ENCODE assay signal across 13 cellular contexts in genomic region chr6:36319436-36319762, GRCh38. TPM values are rescaled to one million over a fixed set of nuclear protein-coding genes. Genes with fewer than 3 reads are reported as not detected.
DNase-seq lines count a peak whose midpoint lies in the region; ATAC-seq, FAIRE-seq and TF ChIP-seq lines count a peak whose summit lies in the region.
"Had no signal": no experiment of that assay in that cellular context is flagged by ENCODE, and none has a peak within 500 bp of the region (broad histone marks: within the 10 kb centered on the region; RNA-seq: fewer than 3 reads in every experiment).

No MANE protein-coding gene starts in this region.

- TF ChIP-seq EP300 in K562 (IDR thresholded peaks at IDR 0.05; ENCODE audit: low read length) = no peak

- CTCF ChIA-PET in K562 (lab: Yijun Ruan, JAX; ENCODE audit: low intra/inter-chr PET ratio) = no interaction called here

- H3K27me3 ChIP-seq in K562 (ENCODE audit: control insufficient read depth in 2 of 2, insufficient read depth in 2 of 2, low read length in 2 of 2) = peaks cover 22 to 72% of the 10 kb centered on the region in 2 experiments; a peak in 4 of 5 replicates

- peak; percentile 17; the same call in 1 of the 3 replicates for ATAC-seq in K562
- ATAC-seq in GM21576 (IDR thresholded peaks at IDR 0.05; ENCODE audit: unreplicated experiment) = no peak
- no peak for ATAC-seq in GM18870 (IDR thresholded peaks at IDR 0.05; ENCODE audit: unreplicated experiment)

- H3K4me1 ChIP-seq in K562 (replicated peaks in 1 of 2; ENCODE audit: control insufficient read depth in 2 of 2, insufficient read depth in 2 of 2, low read length in 2 of 2) = peaks cover 0 to 5% of the 10 kb centered on the region in 2 experiments; a peak in 1 of 5 replicates

- no peak overlapping the region for H3K4me3 ChIP-seq in K562

- no peaks in the 10 kb centered on the region for H4K20me1 ChIP-seq in K562 (replicated peaks; ENCODE audit: control insufficient read depth, insufficient read depth, low read length)

- H3K9ac ChIP-seq in K562 (ENCODE audit: insufficient read depth in 1 of 2, low read depth in 2 of 2, low read length in 2 of 2) = no peak overlapping the region

- H3K9me1 ChIP-seq in K562 (ENCODE audit: control insufficient read depth, insufficient read depth, low read length) = no peaks in the 10 kb centered on the region

- no peak overlapping the region for H2AFZ ChIP-seq in K562 (ENCODE audit: low read depth, low read length)

- no peak for TF ChIP-seq POLR2A in K562 (conservative IDR thresholded peaks at IDR 0.05)

- POLR2A ChIA-PET in K562 (lab: Yijun Ruan, JAX) = interaction anchor here (0.6 to 1.5 kb wide), 8 partner anchors 10 to 334 kb away, joined by 3 to 6 read pairs (median 3); no protein-coding TSS in a partner anchor

- TF ChIP-seq CTCF in K562 (IDR thresholded peaks at IDR 0.05 in 2 of 3, conservative IDR thresholded peaks at IDR 0.05 in 1 of 3; ENCODE audit: insufficient read depth in 2 of 3, low read depth in 1 of 3, low read length in 3 of 3) = no peak

- in situ Hi-C loops in K562 (cut with MboI) = no loop called here

- FAIRE-seq in K562 (lab: Jason Lieb, UNC) = no peak
- FAIRE-seq: kidney had no signal

- no peak overlapping the region for H3K27ac ChIP-seq in K562 (ENCODE audit: extremely low read depth, low read depth, low read length)

- DNase-seq in COR-L47 (lab: John Stamatoyannopoulos, UW) (peak; percentile 91), NCI-H1417 treated with DMSO at 0.1 percent for 48 hours (lab: John Stamatoyannopoulos, UW) (peak; percentile 27), NCI-H524 (lab: John Stamatoyannopoulos, UW) (peak; percentile 90 to 94), K562 (ENCODE audit: extremely low read depth in 1 of 4, low spot score in 3 of 4) (no peak), occipital lobe (lab: John Stamatoyannopoulos, UW) (no peak)
- DNase-seq in activated effector memory CD4-positive, alpha-beta T cell treated with Interleukin-2 at 50 U/mL for 16 hours = no peak
- DNase-seq: ACHN, amniotic stem cell, KBM-7, kidney had no signal

- H3K4me2 ChIP-seq in K562 (ENCODE audit: insufficient read depth, low read length) = no peak overlapping the region

- TF ChIP-seq RAD21 in K562 (CRISPR knock-in tag; conservative IDR thresholded peaks at IDR 0.05 in 1 of 2, IDR thresholded peaks at IDR 0.05 in 1 of 2) = no peak

- BruUV-seq in K562 (replicated peaks; lab: Mats Ljungman, UMichigan) = no TSS peak

- H3K9me3 ChIP-seq in K562 (replicated peaks; ENCODE audit: control insufficient read depth, insufficient read depth, low read depth, low read length) = no peaks in the 10 kb centered on the region

- no peaks in the 10 kb centered on the region for H3K36me3 ChIP-seq in K562 (ENCODE audit: control insufficient read depth, insufficient read depth, low read length)

- no peaks in the 10 kb centered on the region for H3K79me2 ChIP-seq in K562 (ENCODE audit: control insufficient read depth, insufficient read depth, low read length)

- WGBS in K562 (ENCODE audit: insufficient coverage, low coverage, missing lambda C conversion rate) = 18% methylated on average over 9 of the region's 9 CpGs

- intact Hi-C loops in K562 (cut with micrococcal nuclease) = loop anchor here (2.0 kb wide), 1 partner anchor 17 kb away; no protein-coding TSS in a partner anchor

TF ChIP-seq in K562, 482 proteins besides CTCF, POLR2A, EP300 and RAD21 (continues in another document):
- TF ChIP-seq E2F4 (CRISPR knock-in tag; IDR thresholded peaks at IDR 0.05; ENCODE audit: low read depth) (no peak), PKNOX1 (IDR thresholded peaks at IDR 0.05) (peak; percentile 2; the same call in 1 of the 2 replicates), TEAD2 (tag; IDR thresholded peaks at IDR 0.05) (no peak), GATAD2B (IDR thresholded peaks at IDR 0.05; ENCODE audit: borderline replicate concordance) (no peak), PRMT5 (CRISPR knock-in tag; IDR thresholded peaks at IDR 0.05) (no peak), PTTG1 (tag; IDR thresholded peaks at IDR 0.05; ENCODE audit: low read depth) (no peak), UBTF (IDR thresholded peaks at IDR 0.05; ENCODE audit: borderline replicate concordance in 1 of 2, low read depth in 2 of 2, low read length in 2 of 2) (no peak)

RNA-seq across cellular contexts. Expression of gene BNIP5, which starts 17.3 kb away (rescaled TPM):
- not detected in 2 replicates for total RNA-seq in K562 (2011; cell fraction: chromatin; rRNA removed; ENCODE audit: low replicate concordance)
- not detected in 2 replicates for total RNA-seq in K562 (2011; cell fraction: nucleolus; rRNA removed)
- total RNA-seq in K562 (2011; cell fraction: nucleoplasm; rRNA removed) = not detected in 2 replicates
- total RNA-seq in K562 (2014; rRNA removed) = not detected in 2 replicates
- not detected in 2 replicates for total RNA-seq in K562 (2014; rRNA removed; fragmentation: Illumina TruSeq; extraction: Trizol)
- total RNA-seq in K562 (2015; rRNA removed; fragmentation: Illumina TruSeq; extraction: Trizol) = not detected in 2 replicates
- not detected in 2 replicates for total RNA-seq in K562 (2021)
- not detected in 2 replicates for polyA plus RNA-seq in K562 (2011; rRNA removed)
- not detected in 2 replicates for polyA plus RNA-seq in K562 (2011; cell fraction: cytosol; rRNA removed)
- not detected in 2 replicates for polyA plus RNA-seq in K562 (2011; cell fraction: nucleus; rRNA removed)
- polyA plus RNA-seq in K562 (2012) = not detected in 2 replicates
- not detected in 2 replicates for polyA plus RNA-seq in K562 (2014; fragmentation: Illumina TruSeq; extraction: Trizol)
- not detected for polyA plus RNA-seq in K562 (2014; fragmentation: Nextera tagmentation; extraction: Ambion mirVana)
- polyA plus RNA-seq in K562 (2014; rRNA removed) = not detected in 2 replicates
- polyA minus RNA-seq in K562 (2011; rRNA and poly(A)+ RNA removed) = not detected in 2 replicates
- polyA minus RNA-seq in K562 (2011; cell fraction: cytosol; rRNA and poly(A)+ RNA removed) = not detected in 2 replicates
- not detected in 2 replicates for polyA minus RNA-seq in K562 (2011; cell fraction: nucleus; rRNA and poly(A)+ RNA removed)
- not detected for total RNA-seq in occipital lobe
- total RNA-seq: osteocyte had no signal

RNA-seq across cellular contexts. Expression of gene PNPLA1, which starts 49.5 kb away (rescaled TPM):
- total RNA-seq in K562 (2011; cell fraction: chromatin; rRNA removed; ENCODE audit: low replicate concordance) = not detected in 2 replicates
- total RNA-seq in K562 (2011; cell fraction: nucleolus; rRNA removed) = 0.17 TPM in 1 of 2 replicates, not detected in the other
- 0.29 TPM in 1 of 2 replicates, not detected in the other for total RNA-seq in K562 (2011; cell fraction: nucleoplasm; rRNA removed)
- total RNA-seq in K562 (2014; rRNA removed) (0.27 TPM in 1 of 2 replicates, not detected in the other), K562 (2014; rRNA removed; fragmentation: Illumina TruSeq; extraction: Trizol) (0.04 TPM in 1 of 2 replicates, not detected in the other), K562 (2015; rRNA removed; fragmentation: Illumina TruSeq; extraction: Trizol) (0.14 TPM in 1 of 2 replicates, not detected in the other), K562 (2021) (0.11 and 0.13 TPM in 2 replicates), occipital lobe (not detected)
- polyA plus RNA-seq in K562 (2011; rRNA removed) (not detected in 2 replicates), K562 (2014; fragmentation: Illumina TruSeq; extraction: Trizol) (0.16 and 0.17 TPM in 2 replicates), K562 (2014; fragmentation: Nextera tagmentation; extraction: Ambion mirVana) (under 1 TPM in 1 of 2 experiments, not detected in 1; 0.08 TPM), K562 (2014; rRNA removed) (0.07 and 0.22 TPM in 2 replicates)
- polyA plus RNA-seq in K562 (2011; cell fraction: cytosol; rRNA removed) = 0.06 and 0.07 TPM in 2 replicates
- polyA plus RNA-seq in K562 (2011; cell fraction: nucleus; rRNA removed) = not detected in 2 replicates
- polyA plus RNA-seq in K562 (2012) = 0.22 and 2.4 TPM in 2 replicates
- polyA minus RNA-seq in K562 (2011; rRNA and poly(A)+ RNA removed) = not detected in 2 replicates
- not detected in 2 replicates for polyA minus RNA-seq in K562 (2011; cell fraction: cytosol; rRNA and poly(A)+ RNA removed)
- not detected in 2 replicates for polyA minus RNA-seq in K562 (2011; cell fraction: nucleus; rRNA and poly(A)+ RNA removed)
- total RNA-seq: osteocyte had no signal

Comparison
In these comparisons a context has a peak if more than half of its experiments do, and no peak if none do; other contexts are left out.
1. DNase-seq: peak in COR-L47 (single experiment), NCI-H1417 treated with DMSO at 0.1 percent for 48 hours (single experiment) and NCI-H524 (2 of 2); none in K562 (0 of 4), occipital lobe (single experiment) and activated effector memory CD4-positive, alpha-beta T cell treated with Interleukin-2 at 50 U/mL for 16 hours (single experiment).